In the genomic region with DNA sequence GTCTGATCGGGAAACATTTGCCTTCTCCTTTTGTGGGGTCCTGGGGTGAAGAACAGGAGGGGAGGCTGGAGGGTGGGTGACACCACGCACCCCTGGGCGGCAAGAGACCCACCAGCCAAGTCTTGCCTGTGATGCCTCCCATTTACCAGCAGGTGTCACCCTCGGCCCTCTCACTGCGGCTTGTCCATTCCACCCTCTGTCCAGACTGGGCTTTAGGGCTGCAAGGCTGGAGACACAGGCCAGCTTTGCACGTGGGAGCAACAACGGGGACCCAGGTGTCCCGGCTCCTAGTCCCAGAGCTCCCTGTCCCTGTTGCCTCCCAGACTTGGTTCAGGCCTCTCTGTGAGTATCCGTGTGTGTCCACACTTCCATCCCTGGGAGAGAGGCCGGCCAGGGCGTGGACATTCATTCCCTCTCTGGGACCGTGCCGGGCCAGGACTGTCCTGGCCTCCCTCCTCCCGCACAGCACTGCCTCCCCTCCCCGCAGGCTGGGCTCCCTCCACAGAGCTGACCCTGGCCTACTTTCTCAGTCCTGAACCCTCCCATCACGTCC, we compare ENCODE assay signal across 1 cellular context.
TF ChIP-seq lines count a peak whose summit lies in the region.

No MANE protein-coding gene starts in this region.

TF ChIP-seq in HepG2, 621 proteins besides CTCF, POLR2A, EP300 and RAD21 (continued from another document and continues in another):
- TF ChIP-seq, protein P1, sequence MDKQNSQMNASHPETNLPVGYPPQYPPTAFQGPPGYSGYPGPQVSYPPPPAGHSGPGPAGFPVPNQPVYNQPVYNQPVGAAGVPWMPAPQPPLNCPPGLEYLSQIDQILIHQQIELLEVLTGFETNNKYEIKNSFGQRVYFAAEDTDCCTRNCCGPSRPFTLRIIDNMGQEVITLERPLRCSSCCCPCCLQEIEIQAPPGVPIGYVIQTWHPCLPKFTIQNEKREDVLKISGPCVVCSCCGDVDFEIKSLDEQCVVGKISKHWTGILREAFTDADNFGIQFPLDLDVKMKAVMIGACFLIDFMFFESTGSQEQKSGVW (CRISPR knock-in tag; IDR thresholded peaks at IDR 0.05; ENCODE audit: borderline replicate concordance), result no peak
- no peak for TF ChIP-seq NFIC (IDR thresholded peaks at IDR 0.05; ENCODE audit: low read length)
- TF ChIP-seq, protein P2, sequence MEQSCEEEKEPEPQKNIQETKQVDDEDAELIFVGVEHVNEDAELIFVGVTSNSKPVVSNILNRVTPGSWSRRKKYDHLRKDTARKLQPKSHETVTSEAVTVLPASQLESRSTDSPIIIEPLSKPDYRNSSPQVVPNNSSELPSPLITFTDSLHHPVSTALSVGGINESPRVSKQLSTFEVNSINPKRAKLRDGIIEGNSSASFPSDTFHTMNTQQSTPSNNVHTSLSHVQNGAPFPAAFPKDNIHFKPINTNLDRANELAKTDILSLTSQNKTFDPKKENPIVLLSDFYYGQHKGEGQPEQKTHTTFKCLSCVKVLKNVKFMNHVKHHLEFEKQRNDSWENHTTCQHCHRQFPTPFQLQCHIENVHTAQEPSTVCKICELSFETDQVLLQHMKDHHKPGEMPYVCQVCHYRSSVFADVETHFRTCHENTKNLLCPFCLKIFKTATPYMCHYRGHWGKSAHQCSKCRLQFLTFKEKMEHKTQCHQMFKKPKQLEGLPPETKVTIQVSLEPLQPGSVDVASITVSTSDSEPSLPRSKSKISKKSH (CRISPR knock-in tag; IDR thresholded peaks at IDR 0.05; ENCODE audit: borderline replicate concordance), result peak; percentile 71; the same call in 1 of the 2 replicates
- TF ChIP-seq CEBPG (CRISPR knock-in tag; IDR thresholded peaks at IDR 0.05), result 0 out of 2 replicates have a peak, but pooled peaks have one; percentile 10
- TF ChIP-seq, protein P3, sequence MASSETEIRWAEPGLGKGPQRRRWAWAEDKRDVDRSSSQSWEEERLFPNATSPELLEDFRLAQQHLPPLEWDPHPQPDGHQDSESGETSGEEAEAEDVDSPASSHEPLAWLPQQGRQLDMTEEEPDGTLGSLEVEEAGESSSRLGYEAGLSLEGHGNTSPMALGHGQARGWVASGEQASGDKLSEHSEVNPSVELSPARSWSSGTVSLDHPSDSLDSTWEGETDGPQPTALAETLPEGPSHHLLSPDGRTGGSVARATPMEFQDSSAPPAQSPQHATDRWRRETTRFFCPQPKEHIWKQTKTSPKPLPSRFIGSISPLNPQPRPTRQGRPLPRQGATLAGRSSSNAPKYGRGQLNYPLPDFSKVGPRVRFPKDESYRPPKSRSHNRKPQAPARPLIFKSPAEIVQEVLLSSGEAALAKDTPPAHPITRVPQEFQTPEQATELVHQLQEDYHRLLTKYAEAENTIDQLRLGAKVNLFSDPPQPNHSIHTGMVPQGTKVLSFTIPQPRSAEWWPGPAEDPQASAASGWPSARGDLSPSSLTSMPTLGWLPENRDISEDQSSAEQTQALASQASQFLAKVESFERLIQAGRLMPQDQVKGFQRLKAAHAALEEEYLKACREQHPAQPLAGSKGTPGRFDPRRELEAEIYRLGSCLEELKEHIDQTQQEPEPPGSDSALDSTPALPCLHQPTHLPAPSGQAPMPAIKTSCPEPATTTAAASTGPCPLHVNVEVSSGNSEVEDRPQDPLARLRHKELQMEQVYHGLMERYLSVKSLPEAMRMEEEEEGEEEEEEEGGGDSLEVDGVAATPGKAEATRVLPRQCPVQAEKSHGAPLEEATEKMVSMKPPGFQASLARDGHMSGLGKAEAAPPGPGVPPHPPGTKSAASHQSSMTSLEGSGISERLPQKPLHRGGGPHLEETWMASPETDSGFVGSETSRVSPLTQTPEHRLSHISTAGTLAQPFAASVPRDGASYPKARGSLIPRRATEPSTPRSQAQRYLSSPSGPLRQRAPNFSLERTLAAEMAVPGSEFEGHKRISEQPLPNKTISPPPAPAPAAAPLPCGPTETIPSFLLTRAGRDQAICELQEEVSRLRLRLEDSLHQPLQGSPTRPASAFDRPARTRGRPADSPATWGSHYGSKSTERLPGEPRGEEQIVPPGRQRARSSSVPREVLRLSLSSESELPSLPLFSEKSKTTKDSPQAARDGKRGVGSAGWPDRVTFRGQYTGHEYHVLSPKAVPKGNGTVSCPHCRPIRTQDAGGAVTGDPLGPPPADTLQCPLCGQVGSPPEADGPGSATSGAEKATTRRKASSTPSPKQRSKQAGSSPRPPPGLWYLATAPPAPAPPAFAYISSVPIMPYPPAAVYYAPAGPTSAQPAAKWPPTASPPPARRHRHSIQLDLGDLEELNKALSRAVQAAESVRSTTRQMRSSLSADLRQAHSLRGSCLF (CRISPR knock-in tag; IDR thresholded peaks at IDR 0.05; ENCODE audit: borderline replicate concordance), result no peak
- no peak for TF ChIP-seq ZNF225 (CRISPR knock-in tag; IDR thresholded peaks at IDR 0.05)
- TF ChIP-seq, protein P4, sequence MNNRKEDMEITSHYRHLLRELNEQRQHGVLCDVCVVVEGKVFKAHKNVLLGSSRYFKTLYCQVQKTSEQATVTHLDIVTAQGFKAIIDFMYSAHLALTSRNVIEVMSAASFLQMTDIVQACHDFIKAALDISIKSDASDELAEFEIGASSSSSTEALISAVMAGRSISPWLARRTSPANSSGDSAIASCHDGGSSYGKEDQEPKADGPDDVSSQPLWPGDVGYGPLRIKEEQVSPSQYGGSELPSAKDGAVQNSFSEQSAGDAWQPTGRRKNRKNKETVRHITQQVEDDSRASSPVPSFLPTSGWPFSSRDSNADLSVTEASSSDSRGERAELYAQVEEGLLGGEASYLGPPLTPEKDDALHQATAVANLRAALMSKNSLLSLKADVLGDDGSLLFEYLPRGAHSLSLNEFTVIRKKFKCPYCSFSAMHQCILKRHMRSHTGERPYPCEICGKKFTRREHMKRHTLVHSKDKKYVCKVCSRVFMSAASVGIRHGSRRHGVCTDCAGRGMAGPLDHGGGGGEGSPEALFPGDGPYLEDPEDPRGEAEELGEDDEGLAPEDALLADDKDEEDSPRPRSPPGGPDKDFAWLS (CRISPR knock-in tag; IDR thresholded peaks at IDR 0.05; ENCODE audit: borderline replicate concordance), result no peak
- TF ChIP-seq, protein P5, sequence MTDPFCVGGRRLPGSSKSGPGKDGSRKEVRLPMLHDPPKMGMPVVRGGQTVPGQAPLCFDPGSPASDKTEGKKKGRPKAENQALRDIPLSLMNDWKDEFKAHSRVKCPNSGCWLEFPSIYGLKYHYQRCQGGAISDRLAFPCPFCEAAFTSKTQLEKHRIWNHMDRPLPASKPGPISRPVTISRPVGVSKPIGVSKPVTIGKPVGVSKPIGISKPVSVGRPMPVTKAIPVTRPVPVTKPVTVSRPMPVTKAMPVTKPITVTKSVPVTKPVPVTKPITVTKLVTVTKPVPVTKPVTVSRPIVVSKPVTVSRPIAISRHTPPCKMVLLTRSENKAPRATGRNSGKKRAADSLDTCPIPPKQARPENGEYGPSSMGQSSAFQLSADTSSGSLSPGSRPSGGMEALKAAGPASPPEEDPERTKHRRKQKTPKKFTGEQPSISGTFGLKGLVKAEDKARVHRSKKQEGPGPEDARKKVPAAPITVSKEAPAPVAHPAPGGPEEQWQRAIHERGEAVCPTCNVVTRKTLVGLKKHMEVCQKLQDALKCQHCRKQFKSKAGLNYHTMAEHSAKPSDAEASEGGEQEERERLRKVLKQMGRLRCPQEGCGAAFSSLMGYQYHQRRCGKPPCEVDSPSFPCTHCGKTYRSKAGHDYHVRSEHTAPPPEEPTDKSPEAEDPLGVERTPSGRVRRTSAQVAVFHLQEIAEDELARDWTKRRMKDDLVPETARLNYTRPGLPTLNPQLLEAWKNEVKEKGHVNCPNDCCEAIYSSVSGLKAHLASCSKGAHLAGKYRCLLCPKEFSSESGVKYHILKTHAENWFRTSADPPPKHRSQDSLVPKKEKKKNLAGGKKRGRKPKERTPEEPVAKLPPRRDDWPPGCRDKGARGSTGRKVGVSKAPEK (CRISPR knock-in tag; IDR thresholded peaks at IDR 0.05; ENCODE audit: borderline replicate concordance), result peak; percentile 85; the same call in 1 of the 2 replicates
- TF ChIP-seq HOXA5 (CRISPR knock-in tag; IDR thresholded peaks at IDR 0.05), result peak; percentile 64; the same call in 1 of the 2 replicates
- TF ChIP-seq, protein P6, sequence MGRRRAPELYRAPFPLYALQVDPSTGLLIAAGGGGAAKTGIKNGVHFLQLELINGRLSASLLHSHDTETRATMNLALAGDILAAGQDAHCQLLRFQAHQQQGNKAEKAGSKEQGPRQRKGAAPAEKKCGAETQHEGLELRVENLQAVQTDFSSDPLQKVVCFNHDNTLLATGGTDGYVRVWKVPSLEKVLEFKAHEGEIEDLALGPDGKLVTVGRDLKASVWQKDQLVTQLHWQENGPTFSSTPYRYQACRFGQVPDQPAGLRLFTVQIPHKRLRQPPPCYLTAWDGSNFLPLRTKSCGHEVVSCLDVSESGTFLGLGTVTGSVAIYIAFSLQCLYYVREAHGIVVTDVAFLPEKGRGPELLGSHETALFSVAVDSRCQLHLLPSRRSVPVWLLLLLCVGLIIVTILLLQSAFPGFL (CRISPR knock-in tag; IDR thresholded peaks at IDR 0.05), result no peak
- no peak for TF ChIP-seq ZNF383 (CRISPR knock-in tag; IDR thresholded peaks at IDR 0.05; ENCODE audit: borderline replicate concordance)
- TF ChIP-seq ELF3 (CRISPR knock-in tag; IDR thresholded peaks at IDR 0.05), result no peak
- no peak for TF ChIP-seq SPEN (CRISPR knock-in tag; IDR thresholded peaks at IDR 0.05; ENCODE audit: low read depth)
- TF ChIP-seq ZNF546 (CRISPR knock-in tag; conservative IDR thresholded peaks at IDR 0.05), result no peak
- TF ChIP-seq, protein P7, sequence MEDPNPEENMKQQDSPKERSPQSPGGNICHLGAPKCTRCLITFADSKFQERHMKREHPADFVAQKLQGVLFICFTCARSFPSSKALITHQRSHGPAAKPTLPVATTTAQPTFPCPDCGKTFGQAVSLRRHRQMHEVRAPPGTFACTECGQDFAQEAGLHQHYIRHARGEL (CRISPR knock-in tag; IDR thresholded peaks at IDR 0.05), result no peak
- TF ChIP-seq, protein P8, sequence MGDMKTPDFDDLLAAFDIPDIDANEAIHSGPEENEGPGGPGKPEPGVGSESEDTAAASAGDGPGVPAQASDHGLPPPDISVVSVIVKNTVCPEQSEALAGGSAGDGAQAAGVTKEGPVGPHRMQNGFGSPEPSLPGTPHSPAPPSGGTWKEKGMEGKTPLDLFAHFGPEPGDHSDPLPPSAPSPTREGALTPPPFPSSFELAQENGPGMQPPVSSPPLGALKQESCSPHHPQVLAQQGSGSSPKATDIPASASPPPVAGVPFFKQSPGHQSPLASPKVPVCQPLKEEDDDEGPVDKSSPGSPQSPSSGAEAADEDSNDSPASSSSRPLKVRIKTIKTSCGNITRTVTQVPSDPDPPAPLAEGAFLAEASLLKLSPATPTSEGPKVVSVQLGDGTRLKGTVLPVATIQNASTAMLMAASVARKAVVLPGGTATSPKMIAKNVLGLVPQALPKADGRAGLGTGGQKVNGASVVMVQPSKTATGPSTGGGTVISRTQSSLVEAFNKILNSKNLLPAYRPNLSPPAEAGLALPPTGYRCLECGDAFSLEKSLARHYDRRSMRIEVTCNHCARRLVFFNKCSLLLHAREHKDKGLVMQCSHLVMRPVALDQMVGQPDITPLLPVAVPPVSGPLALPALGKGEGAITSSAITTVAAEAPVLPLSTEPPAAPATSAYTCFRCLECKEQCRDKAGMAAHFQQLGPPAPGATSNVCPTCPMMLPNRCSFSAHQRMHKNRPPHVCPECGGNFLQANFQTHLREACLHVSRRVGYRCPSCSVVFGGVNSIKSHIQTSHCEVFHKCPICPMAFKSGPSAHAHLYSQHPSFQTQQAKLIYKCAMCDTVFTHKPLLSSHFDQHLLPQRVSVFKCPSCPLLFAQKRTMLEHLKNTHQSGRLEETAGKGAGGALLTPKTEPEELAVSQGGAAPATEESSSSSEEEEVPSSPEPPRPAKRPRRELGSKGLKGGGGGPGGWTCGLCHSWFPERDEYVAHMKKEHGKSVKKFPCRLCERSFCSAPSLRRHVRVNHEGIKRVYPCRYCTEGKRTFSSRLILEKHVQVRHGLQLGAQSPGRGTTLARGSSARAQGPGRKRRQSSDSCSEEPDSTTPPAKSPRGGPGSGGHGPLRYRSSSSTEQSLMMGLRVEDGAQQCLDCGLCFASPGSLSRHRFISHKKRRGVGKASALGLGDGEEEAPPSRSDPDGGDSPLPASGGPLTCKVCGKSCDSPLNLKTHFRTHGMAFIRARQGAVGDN (CRISPR knock-in tag; IDR thresholded peaks at IDR 0.05), result peak; percentile 71
- no peak for TF ChIP-seq ZNF7 (CRISPR knock-in tag; IDR thresholded peaks at IDR 0.05)
- TF ChIP-seq ZNF333 (CRISPR knock-in tag; IDR thresholded peaks at IDR 0.05; ENCODE audit: borderline replicate concordance), result no peak
- no peak for TF ChIP-seq KLF13 (CRISPR knock-in tag; IDR thresholded peaks at IDR 0.05)
- peak; percentile 54; the same call in 1 of the 2 replicates for TF ChIP-seq KDM2A (CRISPR knock-in tag; IDR thresholded peaks at IDR 0.05; ENCODE audit: borderline replicate concordance, low read depth)
- no peak for TF ChIP-seq SP140L (CRISPR knock-in tag; IDR thresholded peaks at IDR 0.05; ENCODE audit: borderline replicate concordance)
- no peak for TF ChIP-seq ZFP1 (CRISPR knock-in tag; IDR thresholded peaks at IDR 0.05)
- no peak for TF ChIP-seq ZNF343 (CRISPR knock-in tag; IDR thresholded peaks at IDR 0.05)
- no peak for TF ChIP-seq ATF7 (IDR thresholded peaks at IDR 0.05)
- no peak for TF ChIP-seq ATF7 (CRISPR knock-in tag; IDR thresholded peaks at IDR 0.05)
- TF ChIP-seq, protein P9, sequence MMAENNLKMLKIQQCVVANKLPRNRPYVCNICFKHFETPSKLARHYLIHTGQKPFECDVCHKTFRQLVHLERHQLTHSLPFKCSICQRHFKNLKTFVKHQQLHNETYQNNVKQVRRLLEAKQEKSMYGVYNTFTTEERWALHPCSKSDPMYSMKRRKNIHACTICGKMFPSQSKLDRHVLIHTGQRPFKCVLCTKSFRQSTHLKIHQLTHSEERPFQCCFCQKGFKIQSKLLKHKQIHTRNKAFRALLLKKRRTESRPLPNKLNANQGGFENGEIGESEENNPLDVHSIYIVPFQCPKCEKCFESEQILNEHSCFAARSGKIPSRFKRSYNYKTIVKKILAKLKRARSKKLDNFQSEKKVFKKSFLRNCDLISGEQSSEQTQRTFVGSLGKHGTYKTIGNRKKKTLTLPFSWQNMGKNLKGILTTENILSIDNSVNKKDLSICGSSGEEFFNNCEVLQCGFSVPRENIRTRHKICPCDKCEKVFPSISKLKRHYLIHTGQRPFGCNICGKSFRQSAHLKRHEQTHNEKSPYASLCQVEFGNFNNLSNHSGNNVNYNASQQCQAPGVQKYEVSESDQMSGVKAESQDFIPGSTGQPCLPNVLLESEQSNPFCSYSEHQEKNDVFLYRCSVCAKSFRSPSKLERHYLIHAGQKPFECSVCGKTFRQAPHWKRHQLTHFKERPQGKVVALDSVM (CRISPR knock-in tag; IDR thresholded peaks at IDR 0.05), result peak; percentile 78
- no peak for TF ChIP-seq TMF1 (CRISPR knock-in tag; IDR thresholded peaks at IDR 0.05; ENCODE audit: low read depth)
- TF ChIP-seq DPF2 (CRISPR knock-in tag; IDR thresholded peaks at IDR 0.05; ENCODE audit: borderline replicate concordance, low read depth), result no peak
- no peak for TF ChIP-seq SP5 (CRISPR knock-in tag; IDR thresholded peaks at IDR 0.05; ENCODE audit: borderline replicate concordance, low read depth)
- TF ChIP-seq, protein P10, sequence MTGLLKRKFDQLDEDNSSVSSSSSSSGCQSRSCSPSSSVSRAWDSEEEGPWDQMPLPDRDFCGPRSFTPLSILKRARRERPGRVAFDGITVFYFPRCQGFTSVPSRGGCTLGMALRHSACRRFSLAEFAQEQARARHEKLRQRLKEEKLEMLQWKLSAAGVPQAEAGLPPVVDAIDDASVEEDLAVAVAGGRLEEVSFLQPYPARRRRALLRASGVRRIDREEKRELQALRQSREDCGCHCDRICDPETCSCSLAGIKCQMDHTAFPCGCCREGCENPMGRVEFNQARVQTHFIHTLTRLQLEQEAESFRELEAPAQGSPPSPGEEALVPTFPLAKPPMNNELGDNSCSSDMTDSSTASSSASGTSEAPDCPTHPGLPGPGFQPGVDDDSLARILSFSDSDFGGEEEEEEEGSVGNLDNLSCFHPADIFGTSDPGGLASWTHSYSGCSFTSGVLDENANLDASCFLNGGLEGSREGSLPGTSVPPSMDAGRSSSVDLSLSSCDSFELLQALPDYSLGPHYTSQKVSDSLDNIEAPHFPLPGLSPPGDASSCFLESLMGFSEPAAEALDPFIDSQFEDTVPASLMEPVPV (CRISPR knock-in tag; IDR thresholded peaks at IDR 0.05), result no peak
- TF ChIP-seq TBX2 (CRISPR knock-in tag; IDR thresholded peaks at IDR 0.05; ENCODE audit: borderline replicate concordance), result peak; percentile 29; the same call in 1 of the 2 replicates
- TF ChIP-seq ZNF749 (CRISPR knock-in tag; IDR thresholded peaks at IDR 0.05; ENCODE audit: borderline replicate concordance), result no peak
